In the genomic region with DNA sequence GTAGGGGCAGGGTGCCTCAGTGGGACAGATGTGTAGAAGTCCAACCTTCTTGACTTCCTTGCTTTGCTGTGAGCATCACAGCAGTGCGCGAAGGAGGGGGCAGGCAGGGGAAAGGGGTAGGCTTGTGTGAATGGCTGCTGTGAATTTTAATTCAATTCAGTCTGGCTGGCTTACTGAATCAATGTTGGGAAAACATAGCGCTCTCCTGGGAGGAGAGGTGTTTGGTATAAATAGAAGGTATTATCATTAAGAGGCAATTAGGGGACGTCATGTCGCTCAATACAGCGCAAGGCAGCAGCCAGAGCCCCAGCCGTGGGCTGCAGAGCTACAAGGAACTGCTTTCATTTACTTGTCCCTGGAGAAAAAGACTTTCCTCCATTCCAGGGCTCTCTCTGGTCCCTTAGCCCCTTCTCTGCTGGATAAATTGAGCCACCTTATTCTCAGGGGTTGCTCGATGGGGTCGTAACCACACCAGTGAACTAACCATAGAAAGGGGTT, we compare ENCODE assay signal across 35 cellular contexts. TPM values are rescaled to one million over a fixed set of nuclear protein-coding genes. Genes with fewer than 3 reads are reported as not detected.
A peak's percentile ranks its signal among the peaks of the same experiment; 100 is the strongest.
DNase-seq lines count a peak whose midpoint lies in the region; ATAC-seq and TF ChIP-seq lines count a peak whose summit lies in the region.
"Had no signal": no experiment of that assay in that cellular context is flagged by ENCODE, and none has a peak within 500 bp of the region (broad histone marks: within the 10 kb centered on the region; RNA-seq: fewer than 3 reads in every experiment).

No MANE protein-coding gene starts in this region.

- 0 out of 3 replicates have a peak, but pooled peaks cover 4% of the 10 kb centered on the region for H3K36me3 Mint-ChIP-seq in GM23338 (ENCODE audit: low read depth)
- H3K36me3 Mint-ChIP-seq in CD8-positive, alpha-beta memory T cell: no peaks in the 10 kb centered on the region
- H3K36me3 Mint-ChIP-seq: activated CD8-positive, alpha-beta memory T cell treated with anti-CD3 and anti-CD28 coated beads, Interleukin-2, amount 10 ng/mL, durations not matched to agents 7 days and 5 days had no signal

- no peak overlapping the region for H3K4me3 Mint-ChIP-seq in GM23338
- H3K4me3 Mint-ChIP-seq in CD8-positive, alpha-beta memory T cell: no peak overlapping the region
- H3K4me3 Mint-ChIP-seq: activated CD8-positive, alpha-beta memory T cell treated with anti-CD3 and anti-CD28 coated beads, Interleukin-2, amount 10 ng/mL, durations not matched to agents 7 days and 5 days; nephron progenitor cell; T-helper 1 cell treated with Interleukin-12 subunit alpha and Interleukin-12 subunit beta and Interleukin-4 antibody, amounts not matched to agents 30 μg/mL and 1 μg/mL, for 36 hours had no signal

- peaks cover 1% of the 10 kb centered on the region for H3K27me3 Mint-ChIP-seq in GM23338 (ENCODE audit: insufficient read depth, low read depth, poor library complexity)
- peaks cover 0 to 3% of the 10 kb centered on the region in 2 donors for H3K27me3 Mint-ChIP-seq in CD8-positive, alpha-beta memory T cell

- no peak overlapping the region for H3K27ac ChIP-seq in GM23338 (ENCODE audit: low read depth)
- H3K27ac ChIP-seq in CD8-positive, alpha-beta memory T cell (ENCODE audit: low read depth, low read length): no peak overlapping the region
- no peak overlapping the region for H3K27ac ChIP-seq in heart left ventricle
- H3K27ac ChIP-seq: ascending aorta, colonic mucosa, left ventricle myocardium inferior, parathyroid adenoma, spleen, tibial artery had no signal

- 0 out of 2 replicates have a peak overlapping the region, but pooled peaks have one; percentile 20 for H3K4me2 ChIP-seq in GM23338

- H3K4me1 ChIP-seq in GM23338 (ENCODE audit: insufficient read depth) (peaks cover 5% of the 10 kb centered on the region), heart left ventricle (no peaks in the 10 kb centered on the region)
- no peaks in the 10 kb centered on the region for H3K4me1 ChIP-seq in CD8-positive, alpha-beta memory T cell (ENCODE audit: insufficient read depth, low read length)
- H3K4me1 ChIP-seq: ascending aorta, colonic mucosa, left ventricle myocardium inferior, parathyroid adenoma, spleen, tibial artery had no signal

- peak; percentile 44 for ATAC-seq in GM23338
- ATAC-seq in heart left ventricle: no peak
- ATAC-seq: activated CD8-positive, alpha-beta memory T cell treated with anti-CD3 and anti-CD28 coated beads, Interleukin-2, amount 10 ng/mL, durations not matched to agents 7 days and 5 days; HCT116; Panc1; right cardiac atrium; SK-N-SH treated with all-trans-retinoic acid at 6 μM for 48 hours had no signal

- TF ChIP-seq CTCF in GM23338 (conservative IDR thresholded peaks at IDR 0.05; ENCODE audit: low read depth in 2 of 2) (no peak), heart left ventricle (IDR thresholded peaks at IDR 0.05) (no peak)

- H3K79me2 ChIP-seq in GM23338 (replicated peaks; ENCODE audit: insufficient read depth): no peaks in the 10 kb centered on the region
- H3K79me2 ChIP-seq: parathyroid adenoma had no signal

- H3K4me3 ChIP-seq in GM23338 (no peak overlapping the region), heart left ventricle (no peak overlapping the region)
- no peak overlapping the region for H3K4me3 ChIP-seq in CD8-positive, alpha-beta memory T cell (ENCODE audit: low read length)
- H3K4me3 ChIP-seq: ascending aorta, colonic mucosa, left ventricle myocardium inferior, spleen, tibial artery had no signal

- H3K36me3 ChIP-seq in GM23338 (ENCODE audit: insufficient read depth) (no peaks in the 10 kb centered on the region), heart left ventricle (no peaks in the 10 kb centered on the region)
- no peaks in the 10 kb centered on the region for H3K36me3 ChIP-seq in CD8-positive, alpha-beta memory T cell (ENCODE audit: insufficient read depth, low read length)
- H3K36me3 ChIP-seq: ascending aorta, colonic mucosa, left ventricle myocardium inferior, spleen, tibial artery had no signal

- no peak overlapping the region for H3K27ac Mint-ChIP-seq in GM23338
- H3K27ac Mint-ChIP-seq in CD8-positive, alpha-beta memory T cell: no peak overlapping the region
- H3K27ac Mint-ChIP-seq: activated CD8-positive, alpha-beta memory T cell treated with anti-CD3 and anti-CD28 coated beads, Interleukin-2, amount 10 ng/mL, durations not matched to agents 7 days and 5 days; nephron progenitor cell; T-helper 1 cell treated with Interleukin-12 subunit alpha and Interleukin-12 subunit beta and Interleukin-4 antibody, amounts not matched to agents 30 μg/mL and 1 μg/mL, for 36 hours had no signal

- H3K27me3 ChIP-seq in GM23338 (ENCODE audit: insufficient read depth) (no peaks in the 10 kb centered on the region), heart left ventricle (no peaks in the 10 kb centered on the region)
- H3K27me3 ChIP-seq in CD8-positive, alpha-beta memory T cell (ENCODE audit: insufficient read depth, low read length, poor library complexity, severe bottlenecking): no peaks in the 10 kb centered on the region
- H3K27me3 ChIP-seq: ascending aorta, colonic mucosa, spleen, tibial artery had no signal

- no peaks in the 10 kb centered on the region for H3K9me2 ChIP-seq in GM23338 (ENCODE audit: insufficient read depth)

- no peaks in the 10 kb centered on the region for H3K9me3 ChIP-seq in CD8-positive, alpha-beta memory T cell (ENCODE audit: low read length)
- H3K9me3 ChIP-seq in heart left ventricle: no peaks in the 10 kb centered on the region
- H3K9me3 ChIP-seq: ascending aorta, colonic mucosa, left ventricle myocardium inferior, spleen, tibial artery had no signal

- 60 to 74% (median 66%) methylated on average over 9 of the region's 9 CpGs for WGBS in heart left ventricle, 4 donors

- peak overlapping the region; percentile 76 for H2AFZ ChIP-seq in GM23338
- H2AFZ ChIP-seq: parathyroid adenoma had no signal

- H4K20me1 ChIP-seq in GM23338 (replicated peaks; ENCODE audit: insufficient read depth): no peaks in the 10 kb centered on the region

- H3K4me1 Mint-ChIP-seq in GM23338: peaks cover 23% of the 10 kb centered on the region
- H3K4me1 Mint-ChIP-seq in CD8-positive, alpha-beta memory T cell: no peaks in the 10 kb centered on the region
- H3K4me1 Mint-ChIP-seq: activated CD8-positive, alpha-beta memory T cell treated with anti-CD3 and anti-CD28 coated beads, Interleukin-2, amount 10 ng/mL, durations not matched to agents 7 days and 5 days; nephron progenitor cell had no signal

- H3K9me3 Mint-ChIP-seq in GM23338: peaks cover 8% of the 10 kb centered on the region; the same call in 1 of the 3 replicates
- H3K9me3 Mint-ChIP-seq in CD8-positive, alpha-beta memory T cell: no peaks in the 10 kb centered on the region
- H3K9me3 Mint-ChIP-seq: T-helper 1 cell treated with Interleukin-12 subunit alpha and Interleukin-12 subunit beta and Interleukin-4 antibody, amounts not matched to agents 30 μg/mL and 1 μg/mL, for 36 hours had no signal

- H3F3A ChIP-seq in GM23338 (replicated peaks; ENCODE audit: low read depth): no peaks in the 10 kb centered on the region

- CTCF ChIA-PET in CD8-positive, alpha-beta memory T cell (lab: Charles Lee): no interaction called here

- no peak for DNase-seq in GM23338 (ENCODE audit: low spot score)
- DNase-seq in NCI-H146 treated with DMSO at 0.1 percent for 48 hours (lab: John Stamatoyannopoulos, UW; ENCODE audit: unreplicated experiment): peak; percentile 72
- DNase-seq in NCI-H345 treated with DMSO at 0.1 percent for 48 hours (lab: John Stamatoyannopoulos, UW; ENCODE audit: unreplicated experiment): peak; percentile 6
- DNase-seq in iPS-NIHi7 (ENCODE audit: extremely low spot score): peak; percentile 13
- DNase-seq in NCI-H128 (lab: John Stamatoyannopoulos, UW; ENCODE audit: unreplicated experiment): no peak
- DNase-seq in CD8-positive, alpha-beta memory T cell: no peak
- no peak for DNase-seq in heart left ventricle
- DNase-seq: ACHN; activated CD4-positive, CD25-positive, alpha-beta regulatory T cell; activated CD8-positive, alpha-beta memory T cell treated with anti-CD3 and anti-CD28 coated beads, Interleukin-2, amount 10 ng/mL, durations not matched to agents 7 days and 5 days; activated T-cell treated with anti-CD3 and anti-CD28 coated beads, Interleukin-2, amount 50 U/mL, for 48 hours; colonic mucosa; effector CD8-positive, alpha-beta T cell; head of caudate nucleus; KG1; left ventricle myocardium inferior; mesenchymal stem cell; MM.1S; NCI-H1694 treated with DMSO at 0.1 percent for 48 hours; NCI-H510A; nephron progenitor cell; right cardiac atrium; Right ventricle myocardium superior; spleen; stimulated activated CD8-positive, alpha-beta memory T cell treated with anti-CD3 and anti-CD28 coated beads, Interleukin-4, amount 100 ng/mL, for 48 hours; tibial artery had no signal

- intact Hi-C loops in heart left ventricle (cut with DNase I): no loop called here

- no peak for TF ChIP-seq POLR2A in heart left ventricle (IDR thresholded peaks at IDR 0.05)

- POLR2A ChIA-PET in CD8-positive, alpha-beta memory T cell (lab: Charles Lee): no interaction called here

TF ChIP-seq in GM23338, 12 proteins besides CTCF, POLR2A, EP300 and RAD21:
- TF ChIP-seq CREB1 (CRISPR knock-in tag; IDR thresholded peaks at IDR 0.05; ENCODE audit: low read depth): no peak
- TF ChIP-seq EZH2phosphoT487 (IDR thresholded peaks at IDR 0.05; ENCODE audit: unreplicated experiment): no peak
- no peak for TF ChIP-seq ETS1 (IDR thresholded peaks at IDR 0.05)
- TF ChIP-seq ZNF114 (CRISPR knock-in tag; IDR thresholded peaks at IDR 0.05): no peak
- no peak for TF ChIP-seq ZNF331 (CRISPR knock-in tag; IDR thresholded peaks at IDR 0.05; ENCODE audit: low read depth)
- no peak for TF ChIP-seq STAT1 (IDR thresholded peaks at IDR 0.05; ENCODE audit: unreplicated experiment)
- no peak for TF ChIP-seq EZH2 (IDR thresholded peaks at IDR 0.05; ENCODE audit: low read depth, unreplicated experiment)
- no peak for TF ChIP-seq POLR2AphosphoS5 (IDR thresholded peaks at IDR 0.05; ENCODE audit: low read depth)
- TF ChIP-seq NANOG (IDR thresholded peaks at IDR 0.05; ENCODE audit: borderline replicate concordance): no peak
TF ChIP-seq in GM23338: peak in this region for 0.

RNA-seq across cellular contexts. Expression of gene KCNK12, which starts 30.8 kb away (rescaled TPM):
- 17.3 and 17.5 TPM in 2 replicates for total RNA-seq in GM23338 (2014; rRNA removed; shearing (Covaris generic))
- polyA plus RNA-seq in GM23338 (2016; fragmentation: Nextera tagmentation; extraction: Ambion mirVana) (6.6 and 7.1 TPM in 2 replicates), heart left ventricle (under 1 TPM; 0.01 to 0.04 TPM)
- total RNA-seq in CD8-positive, alpha-beta memory T cell: under 1 TPM; 0.28 to 0.38 TPM
- polyA plus RNA-seq in CD8-positive, alpha-beta memory T cell: 0.36 TPM
- 1 to 10 TPM in 1 of 9 donors, under 1 TPM in 4, not detected in 4; 0.07 to 1.0 (median 0.16) TPM for total RNA-seq in heart left ventricle
- total RNA-seq: ascending aorta, fibroblast of villous mesenchyme, right cardiac atrium had no signal
- polyA plus RNA-seq: BJ, keratinocyte had no signal

Comparison
In these comparisons a context has a peak if more than half of its experiments do, and no peak if none do; other contexts are left out.
1. DNase-seq: peak in NCI-H146 treated with DMSO at 0.1 percent for 48 hours (single experiment), NCI-H345 treated with DMSO at 0.1 percent for 48 hours (single experiment) and iPS-NIHi7 (single experiment); none in GM23338 (single experiment), NCI-H128 (single experiment), CD8-positive, alpha-beta memory T cell (0 of 5) and heart left ventricle (0 of 5).